In the genomic region with DNA sequence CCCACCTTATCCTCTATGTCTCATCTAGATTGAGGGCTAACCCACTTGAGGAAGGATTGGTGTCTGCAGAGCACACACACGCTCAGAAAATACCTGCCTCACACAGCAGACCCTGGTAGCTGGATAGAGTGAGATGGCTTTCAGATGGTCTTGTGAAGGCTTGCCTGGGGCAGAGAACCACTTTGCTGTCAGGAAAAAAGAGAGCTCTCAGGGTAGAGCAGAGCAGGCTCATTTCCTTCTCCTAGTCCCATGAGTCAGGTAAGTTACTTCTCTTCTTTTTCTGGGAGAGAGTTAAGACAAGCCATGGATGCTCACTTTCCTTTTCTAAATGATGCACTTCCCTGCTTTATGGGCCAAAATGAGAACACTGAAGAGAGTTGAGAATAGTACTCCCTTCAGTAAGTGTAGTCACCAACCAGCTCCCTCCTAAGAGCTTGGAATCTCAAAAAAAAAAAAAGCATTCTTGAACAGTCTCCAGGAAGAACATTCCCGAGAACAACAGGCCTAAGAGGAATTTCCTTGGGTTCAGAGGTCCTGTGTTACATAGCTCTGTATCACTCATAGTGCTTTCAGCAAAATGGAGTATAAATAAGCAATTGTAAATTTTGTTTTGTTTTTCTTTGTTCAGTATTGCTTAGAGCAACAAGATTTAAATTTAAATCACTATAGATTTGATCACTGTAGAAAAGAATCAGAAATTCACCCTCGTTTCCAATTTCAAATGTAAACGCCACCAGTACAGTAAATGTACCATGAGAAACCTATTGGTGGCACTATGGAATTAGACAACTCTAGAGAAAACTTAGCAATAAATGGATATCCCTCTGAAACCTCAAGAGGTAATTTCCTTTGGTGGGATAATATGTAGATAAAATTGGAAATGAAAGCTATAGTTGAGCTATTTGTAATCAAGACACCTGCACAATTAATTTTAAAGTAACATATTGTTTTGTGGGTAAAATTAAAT, we compare ENCODE assay signal across 11 cellular contexts.
DNase-seq lines count a peak whose midpoint lies in the region; ATAC-seq and TF ChIP-seq lines count a peak whose summit lies in the region.
"Had no signal": no experiment of that assay in that cellular context is flagged by ENCODE, and none has a peak within 500 bp of the region (broad histone marks: within the 10 kb centered on the region; RNA-seq: fewer than 3 reads in every experiment).

No MANE protein-coding gene starts in this region.

- H3K9me3 ChIP-seq in RWPE2 (ENCODE audit: severe bottlenecking): no peaks in the 10 kb centered on the region
- no peaks in the 10 kb centered on the region for H3K9me3 ChIP-seq in naive thymus-derived CD4-positive, alpha-beta T cell (ENCODE audit: control insufficient read depth in 2 of 3, low read length in 3 of 3)

- H3K4me1 ChIP-seq in RWPE2 (ENCODE audit: insufficient read depth, poor library complexity, severe bottlenecking): peaks cover 5% of the 10 kb centered on the region
- no peaks in the 10 kb centered on the region for H3K4me1 ChIP-seq in naive thymus-derived CD4-positive, alpha-beta T cell (ENCODE audit: control insufficient read depth in 2 of 2, insufficient read depth in 2 of 2, low read length in 2 of 2)

- DNase-seq in GM04504 (ENCODE audit: low read depth) (peak; percentile 83), RWPE2 (ENCODE audit: low spot score) (no peak), fibroblast of villous mesenchyme (ENCODE audit: low read depth) (peak; percentile 76), osteocyte (ENCODE audit: extremely low spot score, unreplicated experiment) (no peak), NCI-H1694 (lab: John Stamatoyannopoulos, UW) (no peak)
- no peak for DNase-seq in naive thymus-derived CD4-positive, alpha-beta T cell
- DNase-seq in stimulated activated CD4-positive, alpha-beta T cell treated with anti-CD3 and anti-CD28 coated beads, Interleukin-15, amount 100 ng/mL, for 24 hours: no peak
- DNase-seq: NCI-H774 had no signal

- H3K27ac Mint-ChIP-seq in osteocyte (ENCODE audit: unreplicated experiment): peak overlapping the region; percentile 93
- H3K27ac Mint-ChIP-seq in naive thymus-derived CD4-positive, alpha-beta T cell: no peak overlapping the region
- H3K27ac Mint-ChIP-seq: memory B cell; stimulated activated naive CD8-positive, alpha-beta T cell treated with anti-CD3 and anti-CD28 coated beads, Interleukin-15, Interleukin-2, amounts not matched to agents 100 ng/mL and 50 ng/mL, for 24 hours had no signal

- peak; percentile 70 for ATAC-seq in RWPE2 (ENCODE audit: low read depth)
- ATAC-seq in naive thymus-derived CD4-positive, alpha-beta T cell: no peak
- no peak for ATAC-seq in GM21619 (IDR thresholded peaks at IDR 0.05; ENCODE audit: unreplicated experiment)

- CTCF ChIA-PET in naive thymus-derived CD4-positive, alpha-beta T cell (lab: Charles Lee): no interaction called here

- peaks cover 2% of the 10 kb centered on the region for H3K36me3 Mint-ChIP-seq in osteocyte (ENCODE audit: unreplicated experiment)
- no peaks in the 10 kb centered on the region for H3K36me3 Mint-ChIP-seq in naive thymus-derived CD4-positive, alpha-beta T cell
- H3K36me3 Mint-ChIP-seq: memory B cell had no signal

- H3K27me3 Mint-ChIP-seq in osteocyte (ENCODE audit: unreplicated experiment): no peaks in the 10 kb centered on the region
- H3K27me3 Mint-ChIP-seq in naive thymus-derived CD4-positive, alpha-beta T cell: no peaks in the 10 kb centered on the region
- H3K27me3 Mint-ChIP-seq: stimulated activated naive CD8-positive, alpha-beta T cell treated with anti-CD3 and anti-CD28 coated beads, Interleukin-15, Interleukin-2, amounts not matched to agents 100 ng/mL and 50 ng/mL, for 24 hours had no signal

- H3K36me3 ChIP-seq in RWPE2 (ENCODE audit: low read depth): no peaks in the 10 kb centered on the region
- H3K36me3 ChIP-seq in naive thymus-derived CD4-positive, alpha-beta T cell (ENCODE audit: control insufficient read depth in 2 of 3, insufficient read depth in 3 of 3, low read length in 3 of 3): no peaks in the 10 kb centered on the region

- peaks cover 53% of the 10 kb centered on the region for H3K4me1 Mint-ChIP-seq in osteocyte (ENCODE audit: unreplicated experiment)
- H3K4me1 Mint-ChIP-seq in naive thymus-derived CD4-positive, alpha-beta T cell: no peaks in the 10 kb centered on the region
- H3K4me1 Mint-ChIP-seq: memory B cell had no signal

- H3K27me3 ChIP-seq in RWPE2 (ENCODE audit: insufficient read depth, poor library complexity, severe bottlenecking): no peaks in the 10 kb centered on the region
- H3K27me3 ChIP-seq in naive thymus-derived CD4-positive, alpha-beta T cell (ENCODE audit: control insufficient read depth in 2 of 2, insufficient read depth in 2 of 2, low read length in 2 of 2): no peaks in the 10 kb centered on the region

- H3K4me3 Mint-ChIP-seq in osteocyte (ENCODE audit: unreplicated experiment): peak overlapping the region; percentile 5
- no peak overlapping the region for H3K4me3 Mint-ChIP-seq in naive thymus-derived CD4-positive, alpha-beta T cell
- H3K4me3 Mint-ChIP-seq: memory B cell; stimulated activated naive CD8-positive, alpha-beta T cell treated with anti-CD3 and anti-CD28 coated beads, Interleukin-15, Interleukin-2, amounts not matched to agents 100 ng/mL and 50 ng/mL, for 24 hours had no signal

- peaks cover 10% of the 10 kb centered on the region for H3K9me3 Mint-ChIP-seq in osteocyte (ENCODE audit: unreplicated experiment)
- H3K9me3 Mint-ChIP-seq in naive thymus-derived CD4-positive, alpha-beta T cell: peaks cover 0 to 7% (median 1%) of the 10 kb centered on the region in 11 donors
- H3K9me3 Mint-ChIP-seq: memory B cell; stimulated activated naive CD8-positive, alpha-beta T cell treated with anti-CD3 and anti-CD28 coated beads, Interleukin-15, Interleukin-2, amounts not matched to agents 100 ng/mL and 50 ng/mL, for 24 hours had no signal

- POLR2A ChIA-PET in naive thymus-derived CD4-positive, alpha-beta T cell (lab: Charles Lee): no interaction called here

- H3K27ac ChIP-seq in RWPE2 (ENCODE audit: poor library complexity, severe bottlenecking): peak overlapping the region; percentile 27
- no peak overlapping the region for H3K27ac ChIP-seq in naive thymus-derived CD4-positive, alpha-beta T cell (ENCODE audit: low read depth, low read length)

- peak; percentile 32 for TF ChIP-seq CTCF in RWPE2 (IDR thresholded peaks at IDR 0.05; ENCODE audit: poor library complexity, severe bottlenecking)
- TF ChIP-seq CTCF in fibroblast of villous mesenchyme (IDR thresholded peaks at IDR 0.05; ENCODE audit: insufficient read depth, low read depth, low read length): peak; percentile 12
- TF ChIP-seq CTCF in osteocyte (IDR thresholded peaks at IDR 0.05): peak; percentile 68

- no peak overlapping the region for H3K4me3 ChIP-seq in RWPE2 (ENCODE audit: severe bottlenecking)
- no peak overlapping the region for H3K4me3 ChIP-seq in fibroblast of villous mesenchyme (ENCODE audit: low read depth, low read length)
- no peak overlapping the region for H3K4me3 ChIP-seq in naive thymus-derived CD4-positive, alpha-beta T cell (ENCODE audit: low read length)

- intact Hi-C loops in naive thymus-derived CD4-positive, alpha-beta T cell (cut with micrococcal nuclease): no loop called here

Comparison
In these comparisons a context has a peak if more than half of its experiments do, and no peak if none do; other contexts are left out.
1. DNase-seq: peak in GM04504 (single experiment) and fibroblast of villous mesenchyme (single experiment); none in RWPE2 (single experiment), osteocyte (single experiment), naive thymus-derived CD4-positive, alpha-beta T cell (0 of 9), NCI-H1694 (single experiment) and stimulated activated CD4-positive, alpha-beta T cell treated with anti-CD3 and anti-CD28 coated beads, Interleukin-15, amount 100 ng/mL, for 24 hours (single experiment).
2. CTCF ChIP-seq: peak in every context shown above with its lines; median percentile 68 in osteocyte; 32 in RWPE2; 12 in fibroblast of villous mesenchyme.